9 cellular contexts compared by ENCODE assay signal in the genomic region with DNA sequence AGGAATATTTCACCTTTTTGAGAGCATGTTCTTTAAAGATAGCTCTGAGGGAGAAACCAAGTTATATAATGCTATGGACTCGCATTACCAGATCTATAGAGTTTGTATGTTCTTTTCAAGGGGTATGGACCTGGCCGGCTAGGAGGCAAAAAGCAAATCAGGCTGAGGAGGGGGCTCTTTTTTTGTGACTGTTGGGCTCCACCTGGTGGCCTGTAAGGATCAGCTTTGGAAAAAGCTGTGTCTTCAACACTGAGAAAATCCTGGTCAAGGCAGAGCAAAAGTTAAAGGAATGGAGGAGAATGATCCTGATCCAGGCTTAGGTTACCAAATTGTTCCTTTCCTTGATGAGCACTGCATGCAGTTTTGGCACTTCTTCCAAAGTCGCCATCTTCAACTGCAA.
DNase-seq lines count a peak whose midpoint lies in the region; ATAC-seq and TF ChIP-seq lines count a peak whose summit lies in the region.
"Had no signal": no experiment of that assay in that cellular context is flagged by ENCODE, and none has a peak within 500 bp of the region (broad histone marks: within the 10 kb centered on the region; RNA-seq: fewer than 3 reads in every experiment).

No MANE protein-coding gene starts in this region.

- POLR2A ChIA-PET in HEK293T (lab: Yijun Ruan, JAX) = no interaction called here

- DNase-seq in Caki2 (ENCODE audit: low read depth) (peak; percentile 33), HEK293T (ENCODE audit: extremely low spot score) (peak; percentile 47), SK-N-DZ (ENCODE audit: low spot score) (peak; percentile 37), epithelial cell of esophagus (ENCODE audit: low read depth) (peak; percentile 44), neural crest cell (ENCODE audit: low read depth, low spot score) (peak; percentile 12), activated gamma-delta T cell (lab: John Stamatoyannopoulos, UW) (no peak)

- no peaks in the 10 kb centered on the region for H3K9me3 Mint-ChIP-seq in neural crest cell
- H3K9me3 Mint-ChIP-seq: memory B cell had no signal

- no peak overlapping the region for H3K27ac Mint-ChIP-seq in neural crest cell (ENCODE audit: unreplicated experiment)
- H3K27ac Mint-ChIP-seq: memory B cell had no signal

- H3K4me3 ChIP-seq in epithelial cell of esophagus (ENCODE audit: low read length) = no peak overlapping the region

- no peaks in the 10 kb centered on the region for H3K27me3 Mint-ChIP-seq in neural crest cell (ENCODE audit: low read depth)
- H3K27me3 Mint-ChIP-seq: memory B cell had no signal

- H3K4me3 Mint-ChIP-seq in neural crest cell = no peak overlapping the region
- H3K4me3 Mint-ChIP-seq: memory B cell had no signal

- H3K36me3 Mint-ChIP-seq in neural crest cell (ENCODE audit: low read depth) = peaks cover 11% of the 10 kb centered on the region

- CTCF ChIA-PET in HEK293T (lab: Yijun Ruan, JAX) = interaction anchor here (0.6 to 2.5 kb wide), 6 partner anchors 81 to 241 kb away, joined by 3 to 13 read pairs (median 4); a partner anchor contains a TSS

- ATAC-seq in HG02798 (IDR thresholded peaks at IDR 0.05; ENCODE audit: poor library complexity, unreplicated experiment) (no peak), GM21390 (IDR thresholded peaks at IDR 0.05; ENCODE audit: unreplicated experiment) (no peak)

- in situ Hi-C loops in Caki2 (cut with HindIII; ENCODE audit: low pct_unique_long_range_greater_than_20kb, low sequenced_read_pairs) = no loop called here

- no peaks in the 10 kb centered on the region for H3K4me1 Mint-ChIP-seq in neural crest cell

- TF ChIP-seq CTCF in epithelial cell of esophagus (IDR thresholded peaks at IDR 0.05; ENCODE audit: insufficient read depth, low read depth, low read length, missing control alignments) (peak; percentile 76), neural crest cell (conservative IDR thresholded peaks at IDR 0.05) (peak; percentile 76)

TF ChIP-seq in HEK293T, 16 proteins besides CTCF, POLR2A, EP300 and RAD21:
- no peak for TF ChIP-seq ARNT (IDR thresholded peaks at IDR 0.05)
- no peak for TF ChIP-seq HDGF (IDR thresholded peaks at IDR 0.05; ENCODE audit: borderline replicate concordance)
- TF ChIP-seq CTBP1 (IDR thresholded peaks at IDR 0.05; ENCODE audit: borderline replicate concordance) = no peak
- TF ChIP-seq FOXK2 (IDR thresholded peaks at IDR 0.05) = no peak
- no peak for TF ChIP-seq FOXM1 (IDR thresholded peaks at IDR 0.05; ENCODE audit: borderline replicate concordance)
- TF ChIP-seq, protein P1, sequence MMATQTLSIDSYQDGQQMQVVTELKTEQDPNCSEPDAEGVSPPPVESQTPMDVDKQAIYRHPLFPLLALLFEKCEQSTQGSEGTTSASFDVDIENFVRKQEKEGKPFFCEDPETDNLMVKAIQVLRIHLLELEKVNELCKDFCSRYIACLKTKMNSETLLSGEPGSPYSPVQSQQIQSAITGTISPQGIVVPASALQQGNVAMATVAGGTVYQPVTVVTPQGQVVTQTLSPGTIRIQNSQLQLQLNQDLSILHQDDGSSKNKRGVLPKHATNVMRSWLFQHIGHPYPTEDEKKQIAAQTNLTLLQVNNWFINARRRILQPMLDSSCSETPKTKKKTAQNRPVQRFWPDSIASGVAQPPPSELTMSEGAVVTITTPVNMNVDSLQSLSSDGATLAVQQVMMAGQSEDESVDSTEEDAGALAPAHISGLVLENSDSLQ (IDR thresholded peaks at IDR 0.05) = no peak
- no peak for TF ChIP-seq TARDBP (IDR thresholded peaks at IDR 0.05)
- no peak for TF ChIP-seq LEF1 (IDR thresholded peaks at IDR 0.05; ENCODE audit: borderline replicate concordance)
- no peak for TF ChIP-seq SP1 (IDR thresholded peaks at IDR 0.05)
- TF ChIP-seq ZNF384 (IDR thresholded peaks at IDR 0.05) = no peak
- TF ChIP-seq NFRKB (IDR thresholded peaks at IDR 0.05) = no peak
- no peak for TF ChIP-seq ELF4 (IDR thresholded peaks at IDR 0.05)
- TF ChIP-seq FOXA1 (IDR thresholded peaks at IDR 0.05) = no peak
- no peak for TF ChIP-seq SUZ12 (IDR thresholded peaks at IDR 0.05)
- no peak for TF ChIP-seq BHLHE40 (IDR thresholded peaks at IDR 0.05; ENCODE audit: borderline replicate concordance)
- no peak for TF ChIP-seq L3MBTL2 (conservative IDR thresholded peaks at IDR 0.05)
TF ChIP-seq in HEK293T: peak in this region for 0.
